In genomic region chr15:78314181-78314581, GRCh38 we compare ENCODE assay signal across 23 cellular contexts. TPM values are rescaled to one million over a fixed set of nuclear protein-coding genes. Genes with fewer than 3 reads are reported as not detected.
DNase-seq lines count a peak whose midpoint lies in the region; ATAC-seq, FAIRE-seq and TF ChIP-seq lines count a peak whose summit lies in the region.
"Had no signal": no experiment of that assay in that cellular context is flagged by ENCODE, and none has a peak within 500 bp of the region (broad histone marks: within the 10 kb centered on the region; RNA-seq: fewer than 3 reads in every experiment).

No MANE protein-coding gene starts in this region.

- no peaks in the 10 kb centered on the region for H3K79me2 ChIP-seq in K562 (ENCODE audit: control insufficient read depth, insufficient read depth, low read length)

- DNase-seq in GM10248 (ENCODE audit: extremely low spot score) (peak; percentile 10), K562 (ENCODE audit: extremely low read depth in 1 of 4, low spot score in 3 of 4) (no peak), mesenteric fat pad (ENCODE audit: low spot score) (peak; percentile 65), sciatic nerve (ENCODE audit: low spot score) (no peak), EL (no peak), T-helper 9 cell (no peak)
- DNase-seq: AML-193, GM23248, IMR-90, NCI-H1105, NCI-H146, NCI-H2029, NCI-H226, NCI-H510A treated with DMSO at 0.1 percent for 48 hours, NCI-H748 treated with DMSO at 0.1 percent for 48 hours, SJCRH30 had no signal

- H3K9ac ChIP-seq in K562 (ENCODE audit: insufficient read depth in 1 of 2, low read depth in 2 of 2, low read length in 2 of 2), result no peak overlapping the region
- H3K9ac ChIP-seq: GM23248 had no signal

- POLR2A ChIA-PET in GM10248 (lab: Yijun Ruan, JAX), result no interaction called here
- POLR2A ChIA-PET in K562 (lab: Yijun Ruan, JAX), result no interaction called here

- H3K4me1 ChIP-seq in K562 (replicated peaks in 1 of 2; ENCODE audit: control insufficient read depth in 2 of 2, insufficient read depth in 2 of 2, low read length in 2 of 2), result peaks cover 9 to 13% of the 10 kb centered on the region in 2 experiments; a peak in 4 of 5 replicates

- H3K27ac ChIP-seq in K562 (ENCODE audit: extremely low read depth, low read depth, low read length), result no peak overlapping the region
- H3K27ac ChIP-seq: C4-2B, GM23248, SJCRH30 had no signal

- BruUV-seq in K562 (replicated peaks; lab: Mats Ljungman, UMichigan), result no TSS peak

- TF ChIP-seq RAD21 in K562 (CRISPR knock-in tag; conservative IDR thresholded peaks at IDR 0.05 in 1 of 2, IDR thresholded peaks at IDR 0.05 in 1 of 2), result no peak

- peaks cover 7% of the 10 kb centered on the region for H3K9me1 ChIP-seq in K562 (ENCODE audit: control insufficient read depth, insufficient read depth, low read length)

- H4K20me1 ChIP-seq in K562 (replicated peaks; ENCODE audit: control insufficient read depth, insufficient read depth, low read length), result no peaks in the 10 kb centered on the region

- TF ChIP-seq CTCF in GM10248 (IDR thresholded peaks at IDR 0.05; ENCODE audit: control extremely low read depth, extremely low read depth, low read depth, missing control alignments) (no peak), K562 (IDR thresholded peaks at IDR 0.05 in 2 of 3, conservative IDR thresholded peaks at IDR 0.05 in 1 of 3; ENCODE audit: insufficient read depth in 2 of 3, low read depth in 1 of 3, low read length in 3 of 3) (no peak)

- no peak overlapping the region for H3K4me3 ChIP-seq in K562
- H3K4me3 ChIP-seq: GM12878, GM23248, SJCRH30 had no signal

- no peaks in the 10 kb centered on the region for H3K27me3 ChIP-seq in K562 (ENCODE audit: control insufficient read depth in 2 of 2, insufficient read depth in 2 of 2, low read length in 2 of 2)
- H3K27me3 ChIP-seq: SJCRH30 had no signal

- in situ Hi-C loops in K562 (cut with MboI), result loop anchor here (5.0 to 10.0 kb wide), 3 partner anchors 103 to 401 kb away; no protein-coding TSS in a partner anchor

- no peak for FAIRE-seq in K562 (lab: Jason Lieb, UNC)
- FAIRE-seq: GM12878 had no signal

- H2AFZ ChIP-seq in K562 (ENCODE audit: low read depth, low read length), result 0 out of 2 replicates have a peak overlapping the region, but pooled peaks have one; percentile 38
- H2AFZ ChIP-seq: GM23248 had no signal

- TF ChIP-seq POLR2A in K562 (conservative IDR thresholded peaks at IDR 0.05), result no peak

- intact Hi-C loops in K562 (cut with micrococcal nuclease) (no loop called here), sciatic nerve (cut with DNase I) (loop anchor here (5.0 kb wide), 1 partner anchor 108 kb away; no protein-coding TSS in a partner anchor)

- CTCF ChIA-PET in GM10248 (lab: Yijun Ruan, JAX) (interaction anchor here (1.0 to 1.5 kb wide), 2 partner anchors 13 to 15 kb away, joined by 3 read pairs; partner anchors contain the start of gene SKIC8), K562 (lab: Yijun Ruan, JAX; ENCODE audit: low intra/inter-chr PET ratio) (no interaction called here)

- H3K4me2 ChIP-seq in K562 (ENCODE audit: insufficient read depth, low read length), result no peak overlapping the region

- WGBS in K562 (ENCODE audit: insufficient coverage, low coverage, missing lambda C conversion rate), result 56% methylated on average over 6 of the region's 7 CpGs

- no peaks in the 10 kb centered on the region for H3K36me3 ChIP-seq in K562 (ENCODE audit: control insufficient read depth, insufficient read depth, low read length)
- H3K36me3 ChIP-seq: SJCRH30 had no signal

- ATAC-seq in K562 (no peak), sciatic nerve (peak; percentile 29), GM21367 (IDR thresholded peaks at IDR 0.05; ENCODE audit: unreplicated experiment) (no peak)
- ATAC-seq: GM12878, Panc1 had no signal

- TF ChIP-seq EP300 in K562 (IDR thresholded peaks at IDR 0.05; ENCODE audit: low read length), result no peak

- no peaks in the 10 kb centered on the region for H3K9me3 ChIP-seq in K562 (replicated peaks; ENCODE audit: control insufficient read depth, insufficient read depth, low read depth, low read length)
- H3K9me3 ChIP-seq: SJCRH30 had no signal

TF ChIP-seq in K562, 482 proteins besides CTCF, POLR2A, EP300 and RAD21 (continues in another document):
- TF ChIP-seq ATF7 (IDR thresholded peaks at IDR 0.05), result 0 out of 2 replicates have a peak, but pooled peaks have one; percentile 23
- no peak for TF ChIP-seq ZKSCAN8 (CRISPR knock-in tag; IDR thresholded peaks at IDR 0.05)

RNA-seq across cellular contexts. Expression of gene SKIC8, which starts 14.8 kb away (rescaled TPM):
- 61.2 and 107 TPM in 2 replicates for total RNA-seq in K562 (2011; cell fraction: chromatin; rRNA removed; ENCODE audit: low replicate concordance)
- total RNA-seq in K562 (2011; cell fraction: nucleolus; rRNA removed), result 40.1 and 43.9 TPM in 2 replicates
- 76.0 and 92.8 TPM in 2 replicates for total RNA-seq in K562 (2011; cell fraction: nucleoplasm; rRNA removed)
- total RNA-seq in K562 (2014; rRNA removed), result 99.3 and 118 TPM in 2 replicates
- 139 and 146 TPM in 2 replicates for total RNA-seq in K562 (2014; rRNA removed; fragmentation: Illumina TruSeq; extraction: Trizol)
- total RNA-seq in K562 (2015; rRNA removed; fragmentation: Illumina TruSeq; extraction: Trizol), result 152 and 164 TPM in 2 replicates
- 79.5 and 87.3 TPM in 2 replicates for total RNA-seq in K562 (2021)
- 158 and 224 TPM in 2 replicates for polyA plus RNA-seq in K562 (2011; rRNA removed)
- 108 and 162 TPM in 2 replicates for polyA plus RNA-seq in K562 (2011; cell fraction: cytosol; rRNA removed)
- polyA plus RNA-seq in K562 (2011; cell fraction: nucleus; rRNA removed), result 96.8 and 114 TPM in 2 replicates
- 60.8 and 135 TPM in 2 replicates for polyA plus RNA-seq in K562 (2012)
- 124 and 127 TPM in 2 replicates for polyA plus RNA-seq in K562 (2014; fragmentation: Illumina TruSeq; extraction: Trizol)
- 100 to 1,000 TPM; 352 to 389 TPM for polyA plus RNA-seq in K562 (2014; fragmentation: Nextera tagmentation; extraction: Ambion mirVana)
- 140 and 168 TPM in 2 replicates for polyA plus RNA-seq in K562 (2014; rRNA removed)
- polyA minus RNA-seq in K562 (2011; rRNA and poly(A)+ RNA removed), result 124 and 180 TPM in 2 replicates
- polyA minus RNA-seq in K562 (2011; cell fraction: cytosol; rRNA and poly(A)+ RNA removed), result 51.6 and 80.3 TPM in 2 replicates
- polyA minus RNA-seq in K562 (2011; cell fraction: nucleus; rRNA and poly(A)+ RNA removed), result 30.0 and 50.1 TPM in 2 replicates
- total RNA-seq in mesenteric fat pad, result 50.9 TPM
- 48.2 TPM for total RNA-seq in sciatic nerve

RNA-seq across cellular contexts. Expression of gene CRABP1, which starts 26.0 kb away (rescaled TPM):
- total RNA-seq in K562 (2011; cell fraction: chromatin; rRNA removed; ENCODE audit: low replicate concordance), result not detected in 2 replicates
- not detected in 2 replicates for total RNA-seq in K562 (2011; cell fraction: nucleolus; rRNA removed)
- total RNA-seq in K562 (2011; cell fraction: nucleoplasm; rRNA removed), result not detected in 2 replicates
- not detected in 2 replicates for total RNA-seq in K562 (2014; rRNA removed)
- not detected in 2 replicates for total RNA-seq in K562 (2014; rRNA removed; fragmentation: Illumina TruSeq; extraction: Trizol)
- not detected in 2 replicates for total RNA-seq in K562 (2015; rRNA removed; fragmentation: Illumina TruSeq; extraction: Trizol)
- total RNA-seq in K562 (2021), result 0.40 and 0.60 TPM in 2 replicates
- polyA plus RNA-seq in K562 (2011; rRNA removed), result not detected in 2 replicates
- polyA plus RNA-seq in K562 (2011; cell fraction: cytosol; rRNA removed), result not detected in 2 replicates
- not detected in 2 replicates for polyA plus RNA-seq in K562 (2011; cell fraction: nucleus; rRNA removed)
- not detected in 2 replicates for polyA plus RNA-seq in K562 (2012)
- not detected in 2 replicates for polyA plus RNA-seq in K562 (2014; fragmentation: Illumina TruSeq; extraction: Trizol)
- polyA plus RNA-seq in K562 (2014; fragmentation: Nextera tagmentation; extraction: Ambion mirVana), result not detected
- not detected in 2 replicates for polyA plus RNA-seq in K562 (2014; rRNA removed)
- polyA minus RNA-seq in K562 (2011; rRNA and poly(A)+ RNA removed), result not detected in 2 replicates
- not detected in 2 replicates for polyA minus RNA-seq in K562 (2011; cell fraction: cytosol; rRNA and poly(A)+ RNA removed)
- polyA minus RNA-seq in K562 (2011; cell fraction: nucleus; rRNA and poly(A)+ RNA removed), result not detected in 2 replicates
- not detected for total RNA-seq in mesenteric fat pad
- 28.8 TPM for total RNA-seq in sciatic nerve
- total RNA-seq: A172; CD8-positive, alpha-beta memory T cell; GM23248; IMR-90; SJCRH30 had no signal
- polyA plus RNA-seq: AG04450; CD8-positive, alpha-beta memory T cell; GM23248; IMR-90 had no signal

RNA-seq across cellular contexts. Expression of gene DNAJA4, which starts 49.8 kb away (rescaled TPM):
- total RNA-seq in K562 (2011; cell fraction: chromatin; rRNA removed; ENCODE audit: low replicate concordance), result 0.12 and 0.23 TPM in 2 replicates
- total RNA-seq in K562 (2011; cell fraction: nucleolus; rRNA removed), result 0.33 TPM in 1 of 2 replicates, not detected in the other
- 0.15 TPM in 1 of 2 replicates, not detected in the other for total RNA-seq in K562 (2011; cell fraction: nucleoplasm; rRNA removed)
- not detected in 2 replicates for total RNA-seq in K562 (2014; rRNA removed)
- total RNA-seq in K562 (2014; rRNA removed; fragmentation: Illumina TruSeq; extraction: Trizol), result 0.11 TPM in 1 of 2 replicates, not detected in the other
- 0.08 TPM in 1 of 2 replicates, not detected in the other for total RNA-seq in K562 (2015; rRNA removed; fragmentation: Illumina TruSeq; extraction: Trizol)
- 0.16 and 0.25 TPM in 2 replicates for total RNA-seq in K562 (2021)
- 0.05 and 0.15 TPM in 2 replicates for polyA plus RNA-seq in K562 (2011; rRNA removed)
- 0.03 TPM in 1 of 2 replicates, not detected in the other for polyA plus RNA-seq in K562 (2011; cell fraction: cytosol; rRNA removed)
- polyA plus RNA-seq in K562 (2011; cell fraction: nucleus; rRNA removed), result 0.28 and 0.50 TPM in 2 replicates
- polyA plus RNA-seq in K562 (2012), result 0.33 and 0.56 TPM in 2 replicates
- polyA plus RNA-seq in K562 (2014; fragmentation: Illumina TruSeq; extraction: Trizol), result not detected in 2 replicates
- 1 to 10 TPM in 1 of 2 experiments, under 1 TPM in 1; 0.56 to 1.0 TPM for polyA plus RNA-seq in K562 (2014; fragmentation: Nextera tagmentation; extraction: Ambion mirVana)
- 0.09 TPM in 1 of 2 replicates, not detected in the other for polyA plus RNA-seq in K562 (2014; rRNA removed)
- polyA minus RNA-seq in K562 (2011; rRNA and poly(A)+ RNA removed), result 0.21 TPM in 1 of 2 replicates, not detected in the other
- 1.1 and 3.1 TPM in 2 replicates for polyA minus RNA-seq in K562 (2011; cell fraction: cytosol; rRNA and poly(A)+ RNA removed)
- polyA minus RNA-seq in K562 (2011; cell fraction: nucleus; rRNA and poly(A)+ RNA removed), result 0.11 and 0.40 TPM in 2 replicates
- total RNA-seq in mesenteric fat pad, result 21.4 TPM
- 18.0 TPM for total RNA-seq in sciatic nerve
- total RNA-seq: A172, SJCRH30 had no signal

Comparison
In these comparisons a context has a peak if more than half of its experiments do, and no peak if none do; other contexts are left out.
1. DNase-seq: peak in GM10248 (single experiment) and mesenteric fat pad (single experiment); none in K562 (0 of 4), sciatic nerve (single experiment), EL (single experiment) and T-helper 9 cell (single experiment).
2. RNA of gene CRABP1, which starts 26.0 kb away (total RNA-seq): 28.8 TPM in sciatic nerve (single experiment); not detected in mesenteric fat pad (single experiment) and 0.40 to 0.60 TPM in K562; every median in the first group is over 10 times any median in the second.
3. RNA of gene DNAJA4, which starts 49.8 kb away (total RNA-seq): 21.4 TPM in mesenteric fat pad (single experiment) and 18.0 TPM in sciatic nerve (single experiment); 0.08 to 0.33 TPM in K562; every median in the first group is over 10 times any median in the second.